Comparison of ENCODE assay signal across 8 cellular contexts in genomic region chr11:40321537-40321936, GRCh38.
"Had no signal": no experiment of that assay in that cellular context is flagged by ENCODE, and none has a peak within 500 bp of the region (broad histone marks: within the 10 kb centered on the region; RNA-seq: fewer than 3 reads in every experiment).

No MANE protein-coding gene starts in this region.

- H3K9me3 ChIP-seq: HAP-1 had no signal

- H3K4me1 Mint-ChIP-seq: GM23338, H9 had no signal

- H2AFZ ChIP-seq: GM23248, GM23338 had no signal

- H3K4me3 Mint-ChIP-seq: GM23338, H9, HFFc6 had no signal

- H3K36me3 ChIP-seq: HAP-1 had no signal

- H3K4me3 ChIP-seq: GM23248, GM23338, HAP-1 had no signal

- DNase-seq: GM23248, GOT3, H7, H9, HCEC 1CT, HFFc6 had no signal

- H3K27ac ChIP-seq: GM23248 had no signal

- H3K4me2 ChIP-seq: GM23338 had no signal

- H3K27ac Mint-ChIP-seq: GM23338, H9, HFFc6 had no signal

- H3K9ac ChIP-seq: GM23248 had no signal

- H3K9me3 Mint-ChIP-seq: GM23338, H9, HFFc6 had no signal

- H3K4me1 ChIP-seq: HAP-1 had no signal
